ENCODE assay signal across 15 cellular contexts in genomic region chr16:88746511-88746910, GRCh38. TPM values are rescaled to one million over a fixed set of nuclear protein-coding genes. Genes with fewer than 3 reads are reported as not detected.
DNase-seq lines count a peak whose midpoint lies in the region; ATAC-seq and TF ChIP-seq lines count a peak whose summit lies in the region.
"Had no signal": no experiment of that assay in that cellular context is flagged by ENCODE, and none has a peak within 500 bp of the region (broad histone marks: within the 10 kb centered on the region; RNA-seq: fewer than 3 reads in every experiment).

No MANE protein-coding gene starts in this region.

- ATAC-seq in T-helper 17 cell = no peak
- no peak for ATAC-seq in stimulated activated effector memory CD8-positive, alpha-beta T cell treated with anti-CD3 and anti-CD28 coated beads, Interleukin-12 subunit alpha, Interleukin-12 subunit beta, amount 100 ng/mL, for 72 hours
- no peak for ATAC-seq in HG03159 (IDR thresholded peaks at IDR 0.05; ENCODE audit: unreplicated experiment)
- ATAC-seq: left lobe of liver had no signal

- H3K27ac Mint-ChIP-seq in T-helper 17 cell (peak overlapping the region; percentile 14), endodermal cell (no peak overlapping the region)
- no peak overlapping the region for H3K27ac Mint-ChIP-seq in stimulated activated effector memory CD8-positive, alpha-beta T cell treated with anti-CD3 and anti-CD28 coated beads, Interleukin-12 subunit alpha, Interleukin-12 subunit beta, amount 100 ng/mL, for 72 hours
- H3K27ac Mint-ChIP-seq: neural progenitor cell had no signal

- intact Hi-C loops in left ventricle myocardium inferior (cut with micrococcal nuclease) = no loop called here

- no peak for TF ChIP-seq CTCF in left ventricle myocardium inferior (IDR thresholded peaks at IDR 0.05; ENCODE audit: borderline replicate concordance)
- no peak for TF ChIP-seq CTCF in endodermal cell (conservative IDR thresholded peaks at IDR 0.05)

- H3K4me3 ChIP-seq in left ventricle myocardium inferior = no peak overlapping the region
- H3K4me3 ChIP-seq in endodermal cell (ENCODE audit: low read length) = no peak overlapping the region
- H3K4me3 ChIP-seq: neural progenitor cell, tibial nerve had no signal

- H3K4me1 ChIP-seq in left ventricle myocardium inferior (peaks cover 41% of the 10 kb centered on the region), endodermal cell (ENCODE audit: control insufficient read depth, insufficient read depth, low read length) (no peaks in the 10 kb centered on the region)

- peaks cover 23% of the 10 kb centered on the region for H3K4me1 Mint-ChIP-seq in T-helper 17 cell
- peaks cover 39% of the 10 kb centered on the region for H3K4me1 Mint-ChIP-seq in stimulated activated effector memory CD8-positive, alpha-beta T cell treated with anti-CD3 and anti-CD28 coated beads, Interleukin-12 subunit alpha, Interleukin-12 subunit beta, amount 100 ng/mL, for 72 hours
- no peaks in the 10 kb centered on the region for H3K4me1 Mint-ChIP-seq in endodermal cell
- H3K4me1 Mint-ChIP-seq: neural progenitor cell had no signal

- H3K36me3 Mint-ChIP-seq in T-helper 17 cell (ENCODE audit: low read depth) (no peaks in the 10 kb centered on the region), endodermal cell (ENCODE audit: low read depth) (no peaks in the 10 kb centered on the region)
- peaks cover 46% of the 10 kb centered on the region for H3K36me3 Mint-ChIP-seq in stimulated activated effector memory CD8-positive, alpha-beta T cell treated with anti-CD3 and anti-CD28 coated beads, Interleukin-12 subunit alpha, Interleukin-12 subunit beta, amount 100 ng/mL, for 72 hours
- H3K36me3 Mint-ChIP-seq: neural progenitor cell had no signal

- H3K27me3 ChIP-seq in left ventricle myocardium inferior (ENCODE audit: low read depth) (no peaks in the 10 kb centered on the region), endodermal cell (ENCODE audit: control insufficient read depth, insufficient read depth, low read length, poor library complexity, severe bottlenecking) (no peaks in the 10 kb centered on the region)
- H3K27me3 ChIP-seq: neural progenitor cell, tibial nerve had no signal

- H3K9me3 Mint-ChIP-seq in stimulated activated effector memory CD8-positive, alpha-beta T cell treated with anti-CD3 and anti-CD28 coated beads, Interleukin-12 subunit alpha, Interleukin-12 subunit beta, amount 100 ng/mL, for 72 hours = no peaks in the 10 kb centered on the region
- H3K9me3 Mint-ChIP-seq in endodermal cell = no peaks in the 10 kb centered on the region
- H3K9me3 Mint-ChIP-seq: neural progenitor cell had no signal

- H3K36me3 ChIP-seq in left ventricle myocardium inferior (no peaks in the 10 kb centered on the region), endodermal cell (ENCODE audit: control insufficient read depth, insufficient read depth, low read length) (no peaks in the 10 kb centered on the region)
- H3K36me3 ChIP-seq: neural progenitor cell had no signal

- no peak overlapping the region for H3K9ac ChIP-seq in endodermal cell (ENCODE audit: extremely low read depth, low read length, poor library complexity, severe bottlenecking)
- H3K9ac ChIP-seq: neural progenitor cell had no signal

- H3K4me3 Mint-ChIP-seq in T-helper 17 cell (peak overlapping the region; percentile 75), endodermal cell (no peak overlapping the region)
- H3K4me3 Mint-ChIP-seq in stimulated activated effector memory CD8-positive, alpha-beta T cell treated with anti-CD3 and anti-CD28 coated beads, Interleukin-12 subunit alpha, Interleukin-12 subunit beta, amount 100 ng/mL, for 72 hours = peak overlapping the region; percentile 67

- H3K27me3 Mint-ChIP-seq in T-helper 17 cell = no peaks in the 10 kb centered on the region
- no peaks in the 10 kb centered on the region for H3K27me3 Mint-ChIP-seq in endodermal cell (ENCODE audit: insufficient read depth)

- no peaks in the 10 kb centered on the region for H3K9me3 ChIP-seq in T-helper 17 cell (ENCODE audit: control insufficient read depth, low read length, poor library complexity, severe bottlenecking)
- H3K9me3 ChIP-seq in left ventricle myocardium inferior (replicated peaks) = no peaks in the 10 kb centered on the region
- no peaks in the 10 kb centered on the region for H3K9me3 ChIP-seq in endodermal cell (ENCODE audit: control insufficient read depth, low read length)
- H3K9me3 ChIP-seq: tibial nerve had no signal

- DNase-seq in DMS 273 (lab: John Stamatoyannopoulos, UW; ENCODE audit: unreplicated experiment) (peak; percentile 49), DMS 273 treated with DMSO at 0.1 percent for 48 hours (lab: John Stamatoyannopoulos, UW) (no peak), T-helper 17 cell (no peak), left ventricle myocardium inferior (no peak), NCI-H2107 treated with DMSO at 0.1 percent for 48 hours (lab: John Stamatoyannopoulos, UW; ENCODE audit: unreplicated experiment) (no peak), endodermal cell (no peak)
- no peak for DNase-seq in stimulated activated effector memory CD8-positive, alpha-beta T cell treated with anti-CD3 and anti-CD28 coated beads, Interleukin-12 subunit alpha, Interleukin-12 subunit beta, amount 100 ng/mL, for 72 hours (ENCODE audit: low spot score in 2 of 2)
- DNase-seq: 8988T; activated CD4-positive, CD25-positive, alpha-beta regulatory T cell treated with anti-CD3 and anti-CD28 coated beads, Interleukin-2, amount 50 U/mL, for 72 hours; NCI-H2171; stimulated activated CD4-positive, alpha-beta T cell treated with anti-CD3 and anti-CD28 coated beads, Interleukin-12 subunit alpha, Interleukin-12 subunit beta, amount 100 ng/mL, for 4 hours had no signal

- peak overlapping the region; percentile 73 for H3K27ac ChIP-seq in left ventricle myocardium inferior (replicated peaks)
- H3K27ac ChIP-seq in endodermal cell (ENCODE audit: low read depth, low read length) = no peak overlapping the region
- H3K27ac ChIP-seq: neural progenitor cell had no signal

- WGBS in endodermal cell (ENCODE audit: insufficient coverage in 1 of 2, insufficient read length in 1 of 2), 2 experiments = 71 to 77% methylated on average over 10 to 17 of the region's 17 CpGs

RNA-seq across cellular contexts. Expression of gene PIEZO1, which starts 38.5 kb away (rescaled TPM):
- total RNA-seq in T-helper 17 cell = 100 to 1,000 TPM; 272 to 318 TPM
- total RNA-seq in left ventricle myocardium inferior = 17.1 TPM
- total RNA-seq in endodermal cell = 10 to 100 TPM; 84.1 to 97.0 TPM
- 26.7 TPM for polyA plus RNA-seq in endodermal cell (2013, experiment 1 of 2)
- polyA plus RNA-seq in endodermal cell (2013, experiment 2 of 2) = 28.6 TPM

RNA-seq across cellular contexts. Expression of gene CTU2, which starts 40.2 kb away (rescaled TPM):
- total RNA-seq in T-helper 17 cell (10 to 100 TPM; 22.4 to 33.6 TPM), left ventricle myocardium inferior (13.1 TPM), endodermal cell (10 to 100 TPM; 16.7 to 24.3 TPM)
- 20.6 TPM for polyA plus RNA-seq in endodermal cell (2013, experiment 1 of 2)
- polyA plus RNA-seq in endodermal cell (2013, experiment 2 of 2) = 14.3 TPM

RNA-seq across cellular contexts. Expression of gene RNF166, which starts 40.3 kb away (rescaled TPM):
- 100 to 1,000 TPM; 235 to 398 TPM for total RNA-seq in T-helper 17 cell
- total RNA-seq in left ventricle myocardium inferior = 14.2 TPM
- total RNA-seq in endodermal cell = 10 to 100 TPM; 24.2 to 27.2 TPM
- polyA plus RNA-seq in endodermal cell (2013, experiment 1 of 2) = 37.1 TPM
- polyA plus RNA-seq in endodermal cell (2013, experiment 2 of 2) = 29.8 TPM

RNA-seq across cellular contexts. Expression of gene CDT1, which starts 57.1 kb away (rescaled TPM):
- total RNA-seq in T-helper 17 cell (1 to 10 TPM in 1 of 2 donors, under 1 TPM in 1; 0.42 to 1.3 TPM), left ventricle myocardium inferior (0.63 TPM), endodermal cell (10 to 100 TPM; 57.1 to 63.0 TPM)
- 41.5 TPM for polyA plus RNA-seq in endodermal cell (2013, experiment 1 of 2)
- 34.7 TPM for polyA plus RNA-seq in endodermal cell (2013, experiment 2 of 2)

Comparison
In these comparisons a context has a peak if more than half of its experiments do, and no peak if none do; other contexts are left out.
1. RNA of gene RNF166, which starts 40.3 kb away (total RNA-seq): 235 to 398 TPM in T-helper 17 cell; 24.2 to 27.2 TPM in endodermal cell and 14.2 TPM in left ventricle myocardium inferior (single experiment); every median in the first group is over 4 times any median in the second.